ENCODE assay signal across 17 cellular contexts in genomic region chr1:204299828-204300365, GRCh38.
"Had no signal": no experiment of that assay in that cellular context is flagged by ENCODE, and none has a peak within 500 bp of the region (broad histone marks: within the 10 kb centered on the region; RNA-seq: fewer than 3 reads in every experiment).

No MANE protein-coding gene starts in this region.

- H3K9me3 ChIP-seq: ascending aorta, lower lobe of right lung, suprapubic skin, transverse colon had no signal

- H3K4me3 ChIP-seq: ascending aorta, lower lobe of right lung, suprapubic skin, transverse colon had no signal

- DNase-seq: activated CD4-positive, alpha-beta T cell treated with anti-CD3 and anti-CD28 coated beads, Interleukin-2, amount 50 U/mL, for 4 hours; activated naive CD4-positive, alpha-beta T cell treated with Interleukin-2 at 50 U/mL for 16 hours; activated naive CD8-positive, alpha-beta T cell treated with anti-CD3 and anti-CD28 coated beads, Interleukin-2, amount 50 U/mL, for 24 hours; effector CD8-positive, alpha-beta T cell; lower lobe of right lung; nephron progenitor cell; nucleus accumbens; posterior cingulate gyrus; stimulated activated CD4-positive, alpha-beta T cell treated with anti-CD3 and anti-CD28 coated beads, Interleukin-2, amount 100 ng/mL, for 48 hours; transverse colon had no signal

- H3K36me3 ChIP-seq: ascending aorta, lower lobe of right lung, suprapubic skin, transverse colon had no signal

- H3K27ac ChIP-seq: ascending aorta, lower lobe of right lung, suprapubic skin had no signal

- ATAC-seq: activated naive CD8-positive, alpha-beta T cell treated with anti-CD3 and anti-CD28 coated beads, Interleukin-2, amount 50 U/mL, for 24 hours; esophagus mucosa; lower lobe of right lung had no signal

- H3K27ac Mint-ChIP-seq: activated naive CD8-positive, alpha-beta T cell treated with anti-CD3 and anti-CD28 coated beads, Interleukin-2, amount 50 U/mL, for 24 hours; activated T-helper 2 cell treated with anti-CD3 and anti-CD28 coated beads, Interferon-gamma antibody, Interleukin-2, Interleukin-4, amounts not matched to agents 10 μg/mL and 5 μg/mL and 100 μg/mL, durations not matched to agents 14 hours and 24 hours and 36 hours; dendritic cell treated with granulocyte-macrophage colony-stimulating factor and Interleukin-4, amounts not matched to agents 40 ng/mL and 50 ng/mL, for 4 days; nephron progenitor cell; stimulated activated naive CD8-positive, alpha-beta T cell treated with anti-CD3 and anti-CD28 coated beads, Interleukin-15, Interleukin-2, amounts not matched to agents 100 ng/mL and 50 ng/mL, for 24 hours; T-helper 1 cell treated with Interleukin-12 subunit alpha and Interleukin-12 subunit beta and Interleukin-4 antibody, amounts not matched to agents 30 μg/mL and 1 μg/mL, for 36 hours had no signal

- H3K4me1 ChIP-seq: ascending aorta had no signal

- H3K4me3 Mint-ChIP-seq: activated naive CD8-positive, alpha-beta T cell treated with anti-CD3 and anti-CD28 coated beads, Interleukin-2, amount 50 U/mL, for 24 hours; dendritic cell treated with granulocyte-macrophage colony-stimulating factor and Interleukin-4, amounts not matched to agents 40 ng/mL and 50 ng/mL, for 4 days; nephron progenitor cell; stimulated activated naive CD8-positive, alpha-beta T cell treated with anti-CD3 and anti-CD28 coated beads, Interleukin-15, Interleukin-2, amounts not matched to agents 100 ng/mL and 50 ng/mL, for 24 hours; T-helper 1 cell treated with Interleukin-12 subunit alpha and Interleukin-12 subunit beta and Interleukin-4 antibody, amounts not matched to agents 30 μg/mL and 1 μg/mL, for 36 hours had no signal

- H3K9me3 Mint-ChIP-seq: activated naive CD8-positive, alpha-beta T cell treated with anti-CD3 and anti-CD28 coated beads, Interleukin-2, amount 50 U/mL, for 24 hours; activated T-helper 2 cell treated with anti-CD3 and anti-CD28 coated beads, Interferon-gamma antibody, Interleukin-2, Interleukin-4, amounts not matched to agents 10 μg/mL and 5 μg/mL and 100 μg/mL, durations not matched to agents 14 hours and 24 hours and 36 hours; dendritic cell treated with granulocyte-macrophage colony-stimulating factor and Interleukin-4, amounts not matched to agents 40 ng/mL and 50 ng/mL, for 4 days; nephron progenitor cell; stimulated activated naive CD8-positive, alpha-beta T cell treated with anti-CD3 and anti-CD28 coated beads, Interleukin-15, Interleukin-2, amounts not matched to agents 100 ng/mL and 50 ng/mL, for 24 hours; T-helper 1 cell treated with Interleukin-12 subunit alpha and Interleukin-12 subunit beta and Interleukin-4 antibody, amounts not matched to agents 30 μg/mL and 1 μg/mL, for 36 hours had no signal

- H3K27me3 ChIP-seq: ascending aorta, suprapubic skin, transverse colon had no signal
